In the genomic region with DNA sequence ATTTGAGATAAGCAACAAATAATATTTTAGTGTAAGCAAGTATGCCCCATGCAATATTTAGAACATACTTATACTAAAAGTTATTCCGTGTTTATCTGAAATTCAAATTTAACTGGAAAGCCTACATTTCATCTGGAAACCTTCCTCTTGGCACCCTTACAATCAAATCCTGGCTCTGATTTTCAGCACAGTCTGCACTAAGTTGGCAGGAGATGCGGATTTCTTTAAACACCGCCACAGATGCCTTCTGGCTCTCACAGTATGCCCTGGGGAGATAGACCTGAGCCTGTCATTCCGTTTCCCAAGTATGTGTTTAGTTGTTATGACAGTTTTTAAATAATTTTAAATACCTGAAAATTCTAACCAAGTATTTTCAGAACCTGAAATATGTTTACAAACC, we compare ENCODE assay signal across 29 cellular contexts. TPM values are rescaled to one million over a fixed set of nuclear protein-coding genes. Genes with fewer than 3 reads are reported as not detected.
DNase-seq lines count a peak whose midpoint lies in the region; ATAC-seq and TF ChIP-seq lines count a peak whose summit lies in the region.
"Had no signal": no experiment of that assay in that cellular context is flagged by ENCODE, and none has a peak within 500 bp of the region (broad histone marks: within the 10 kb centered on the region; RNA-seq: fewer than 3 reads in every experiment).

No MANE protein-coding gene starts in this region.

- peaks cover 0 to 17% (median 0%) of the 10 kb centered on the region in 3 donors for H3K27me3 ChIP-seq in stomach
- H3K27me3 ChIP-seq: thyroid gland, uterus had no signal

- DNase-seq in NCI-H2171 treated with DMSO at 0.1 percent for 48 hours (lab: John Stamatoyannopoulos, UW), result peak; percentile 34
- peak; percentile 66 for DNase-seq in fibroblast of peridontal ligament (ENCODE audit: extremely low read depth)
- no peak for DNase-seq in stomach
- DNase-seq in NCI-H2107 treated with DMSO at 0.1 percent for 48 hours (lab: John Stamatoyannopoulos, UW; ENCODE audit: unreplicated experiment), result no peak
- DNase-seq: activated CD8-positive, alpha-beta memory T cell treated with anti-CD3 and anti-CD28 coated beads, Interleukin-2, amount 10 ng/mL, durations not matched to agents 7 days and 5 days; activated gamma-delta T cell treated with Interleukin-2 at 50 U/mL for 16 hours; activated naive CD8-positive, alpha-beta T cell treated with anti-CD3 and anti-CD28 coated beads, Interleukin-2, amount 50 U/mL, for 24 hours; activated T-cell treated with anti-CD3 and anti-CD28 coated beads, Interleukin-2, amount 50 U/mL, for 4 hours; DND-41; esophagus squamous epithelium; NCI-H1092; NCI-H187 treated with DMSO at 0.1 percent for 48 hours; NCI-H2227 treated with DMSO at 0.1 percent for 48 hours; NCI-H69; PC-9; right cardiac atrium; stimulated activated CD4-positive, alpha-beta T cell treated with anti-CD3 and anti-CD28 coated beads, Interleukin-1b, Interleukin-23, amount 100 ng/mL, for 48 hours; stimulated activated naive CD8-positive, alpha-beta T cell treated with anti-CD3 and anti-CD28 coated beads, Interleukin-15, Interleukin-2, amounts not matched to agents 100 U/mL and 50 U/mL, for 24 hours; uterus had no signal

- intact Hi-C loops in stomach (cut with DNase I; ENCODE audit: low total_unique reads), result no loop called here

- ATAC-seq in HG03108 (IDR thresholded peaks at IDR 0.05; ENCODE audit: unreplicated experiment), result no peak
- ATAC-seq in HG03521 (IDR thresholded peaks at IDR 0.05; ENCODE audit: unreplicated experiment), result no peak
- ATAC-seq: activated CD8-positive, alpha-beta memory T cell treated with anti-CD3 and anti-CD28 coated beads, Interleukin-2, amount 10 ng/mL, durations not matched to agents 7 days and 5 days; activated naive CD8-positive, alpha-beta T cell treated with anti-CD3 and anti-CD28 coated beads, Interleukin-2, amount 50 U/mL, for 24 hours; activated T-cell treated with anti-CD3 and anti-CD28 coated beads, Interleukin-2, amount 50 U/mL, for 4 hours; GM23338; right cardiac atrium; Right ventricle myocardium inferior; SK-N-SH treated with all-trans-retinoic acid at 6 μM for 48 hours; stimulated activated naive CD8-positive, alpha-beta T cell treated with anti-CD3 and anti-CD28 coated beads, Interleukin-15, Interleukin-2, amounts not matched to agents 100 U/mL and 50 U/mL, for 24 hours had no signal

- no peak for TF ChIP-seq POLR2A in stomach (IDR thresholded peaks at IDR 0.05)

- TF ChIP-seq CTCF in C4-2B (conservative IDR thresholded peaks at IDR 0.05) (no peak), stomach (IDR thresholded peaks at IDR 0.05) (no peak)

- no peak for TF ChIP-seq EP300 in stomach (IDR thresholded peaks at IDR 0.05)

- WGBS in stomach, 5 donors, result 28 to 47% (median 39%) methylated on average over 4 of the region's 4 CpGs

- peaks cover 16 to 63% (median 49%) of the 10 kb centered on the region in 4 donors for H3K4me1 ChIP-seq in stomach
- H3K4me1 ChIP-seq: uterus had no signal

- H3K27ac ChIP-seq in C4-2B (peak overlapping the region; percentile 67; the same call in 1 of the 2 replicates), stomach (peak overlapping the region in 4 of 5 donors; percentile 13 to 86 (median 58))
- H3K27ac ChIP-seq: esophagus squamous epithelium, PC-9, uterus had no signal

- no peaks in the 10 kb centered on the region for H3K36me3 ChIP-seq in stomach
- H3K36me3 ChIP-seq: esophagus squamous epithelium, thyroid gland, uterus had no signal

- no peak overlapping the region for H3K4me3 ChIP-seq in stomach
- H3K4me3 ChIP-seq: dorsolateral prefrontal cortex, esophagus squamous epithelium, GM23338, PC-9, thyroid gland, uterus had no signal

- no peaks in the 10 kb centered on the region for H3K9me3 ChIP-seq in stomach
- H3K9me3 ChIP-seq: esophagus squamous epithelium, thyroid gland, uterus had no signal

RNA-seq across cellular contexts. Expression of gene MLPH, which starts 7.3 kb away (rescaled TPM):
- total RNA-seq in stomach, result 100 to 1,000 TPM; 182 to 657 (median 436) TPM
- 100 to 1,000 TPM in 1 of 3 donors, 10 to 100 TPM in 2; 61.3 to 308 (median 72.6) TPM for polyA plus RNA-seq in stomach
- total RNA-seq: activated CD8-positive, alpha-beta memory T cell treated with anti-CD3 and anti-CD28 coated beads, Interleukin-2, amount 10 ng/mL, durations not matched to agents 7 days and 5 days had no signal
- polyA plus RNA-seq: CD14-positive monocyte, IgD-negative memory B cell had no signal

Comparison
In these comparisons a context has a peak if more than half of its experiments do, and no peak if none do; other contexts are left out.
1. DNase-seq: peak in NCI-H2171 treated with DMSO at 0.1 percent for 48 hours (single experiment) and fibroblast of peridontal ligament (single experiment); none in stomach (single experiment) and NCI-H2107 treated with DMSO at 0.1 percent for 48 hours (single experiment).